Comparison of ENCODE assay signal across 8 cellular contexts in genomic region chr7:69597278-69598076, GRCh38. TPM values are rescaled to one million over a fixed set of nuclear protein-coding genes. Genes with fewer than 3 reads are reported as not detected.
DNase-seq lines count a peak whose midpoint lies in the region; ATAC-seq and TF ChIP-seq lines count a peak whose summit lies in the region.

No MANE protein-coding gene starts in this region.

- ATAC-seq in HG02852 (IDR thresholded peaks at IDR 0.05; ENCODE audit: unreplicated experiment): peak; percentile 24

- TF ChIP-seq EP300 in SK-N-SH (IDR thresholded peaks at IDR 0.05; ENCODE audit: borderline replicate concordance in 1 of 2, low read depth in 1 of 2, low read length in 1 of 2): peak in 1 of 2 experiments; percentile 20; a peak in 1 of 4 replicates

- H3K4me3 Mint-ChIP-seq in T-helper 1 cell treated with Interleukin-12 subunit alpha and Interleukin-12 subunit beta and Interleukin-4 antibody, amounts not matched to agents 30 μg/mL and 1 μg/mL, for 36 hours: peak overlapping the region; percentile 60
- peak overlapping the region; percentile 91 for H3K4me3 Mint-ChIP-seq in neural progenitor cell

- TF ChIP-seq RAD21 in SK-N-SH (IDR thresholded peaks at IDR 0.05; ENCODE audit: low read length): no peak

- no peaks in the 10 kb centered on the region for H3K36me3 Mint-ChIP-seq in T-helper 1 cell treated with Interleukin-12 subunit alpha and Interleukin-12 subunit beta and Interleukin-4 antibody, amounts not matched to agents 30 μg/mL and 1 μg/mL, for 36 hours (ENCODE audit: low read depth)
- H3K36me3 Mint-ChIP-seq in neural progenitor cell: no peaks in the 10 kb centered on the region

- CTCF ChIA-PET in SK-N-SH (lab: Yijun Ruan, JAX): interaction anchor here (0.6 to 1.1 kb wide), 2 partner anchors 9 to 227 kb away, joined by 3 read pairs; no protein-coding TSS in a partner anchor

- 3% methylated on average over 16 of the region's 78 CpGs for WGBS in SK-N-SH (ENCODE audit: low lambda C conversion rate)

- peaks cover 3% of the 10 kb centered on the region for H3K4me1 Mint-ChIP-seq in T-helper 1 cell treated with Interleukin-12 subunit alpha and Interleukin-12 subunit beta and Interleukin-4 antibody, amounts not matched to agents 30 μg/mL and 1 μg/mL, for 36 hours (ENCODE audit: low read depth)
- peaks cover 14% of the 10 kb centered on the region for H3K4me1 Mint-ChIP-seq in neural progenitor cell

- H4K20me1 ChIP-seq in SK-N-SH (ENCODE audit: insufficient read depth): peaks cover 22% of the 10 kb centered on the region
- no peaks in the 10 kb centered on the region for H4K20me1 ChIP-seq in fibroblast of lung (ENCODE audit: control insufficient read depth, extremely low read depth, insufficient read depth, low read length)
- H4K20me1 ChIP-seq in neural progenitor cell (ENCODE audit: low read depth): peaks cover 21% of the 10 kb centered on the region

- H3K4me1 ChIP-seq in SK-N-SH (ENCODE audit: control insufficient read depth in 1 of 2, insufficient read depth in 2 of 2, low read depth in 1 of 2, low read length in 1 of 2): peaks cover 8 to 18% of the 10 kb centered on the region in 2 experiments
- H3K4me1 ChIP-seq in fibroblast of lung (ENCODE audit: control insufficient read depth, extremely low read depth, insufficient read depth, low read length): peaks cover 3% of the 10 kb centered on the region
- peaks cover 12% of the 10 kb centered on the region for H3K4me1 ChIP-seq in neural progenitor cell

- no peak for DNase-seq in T-helper 1 cell
- DNase-seq in SK-N-SH: peak; percentile 79
- peak; percentile 11 to 29 for DNase-seq in fibroblast of lung (ENCODE audit: low read depth in 2 of 2)
- DNase-seq in neural progenitor cell (ENCODE audit: low spot score): peak; percentile 51
- DNase-seq in cerebellar nuclear complex (lab: John Stamatoyannopoulos, UW): no peak
- no peak for DNase-seq in A172 (ENCODE audit: low spot score)

- H3K36me3 ChIP-seq in SK-N-SH (replicated peaks in 1 of 2; ENCODE audit: control insufficient read depth in 1 of 2, insufficient read depth in 2 of 2, low read length in 1 of 2) (no peaks in the 10 kb centered on the region), fibroblast of lung (ENCODE audit: control insufficient read depth, insufficient read depth, low read length) (no peaks in the 10 kb centered on the region), neural progenitor cell (no peaks in the 10 kb centered on the region)

- H3K27me3 ChIP-seq in SK-N-SH (ENCODE audit: insufficient read depth): no peaks in the 10 kb centered on the region
- H3K27me3 ChIP-seq in fibroblast of lung (ENCODE audit: control insufficient read depth, insufficient read depth, low read length): no peaks in the 10 kb centered on the region
- peaks cover 80% of the 10 kb centered on the region for H3K27me3 ChIP-seq in neural progenitor cell

- no peaks in the 10 kb centered on the region for H3K9me2 ChIP-seq in SK-N-SH

- peaks cover 38% of the 10 kb centered on the region for H3K27me3 Mint-ChIP-seq in T-helper 1 cell treated with Interleukin-12 subunit alpha and Interleukin-12 subunit beta and Interleukin-4 antibody, amounts not matched to agents 30 μg/mL and 1 μg/mL, for 36 hours (ENCODE audit: low read depth)
- H3K27me3 Mint-ChIP-seq in neural progenitor cell (ENCODE audit: insufficient read depth, low read depth): peaks cover 4% of the 10 kb centered on the region

- H3K27ac ChIP-seq in SK-N-SH (ENCODE audit: low read depth in 2 of 2, low read length in 1 of 2) (peak overlapping the region; percentile 34 to 88), fibroblast of lung (ENCODE audit: insufficient read depth, low read length) (no peak overlapping the region), neural progenitor cell (no peak overlapping the region)

- H3K9me3 ChIP-seq in SK-N-SH (no peaks in the 10 kb centered on the region), fibroblast of lung (ENCODE audit: control insufficient read depth, insufficient read depth, low read depth, low read length) (no peaks in the 10 kb centered on the region), neural progenitor cell (ENCODE audit: low read depth) (no peaks in the 10 kb centered on the region)

- POLR2A ChIA-PET in SK-N-SH (lab: Yijun Ruan, JAX): interaction anchor here (0.9 to 1.7 kb wide), 4 partner anchors 10 to 335 kb away, joined by 3 to 4 read pairs (median 4); no protein-coding TSS in a partner anchor

- H3K79me2 ChIP-seq in SK-N-SH (ENCODE audit: insufficient read depth) (peaks cover 34% of the 10 kb centered on the region), fibroblast of lung (ENCODE audit: control insufficient read depth, insufficient read depth, low read length) (no peaks in the 10 kb centered on the region), neural progenitor cell (ENCODE audit: low read depth) (peaks cover 7% of the 10 kb centered on the region)

- H3F3A ChIP-seq in SK-N-SH (replicated peaks; ENCODE audit: insufficient read depth): peaks cover 27% of the 10 kb centered on the region
- H3F3A ChIP-seq in neural progenitor cell (ENCODE audit: low read depth): peaks cover 20% of the 10 kb centered on the region

- peak overlapping the region; percentile 98 for H3K4me2 ChIP-seq in SK-N-SH
- H3K4me2 ChIP-seq in fibroblast of lung (ENCODE audit: extremely low read depth, insufficient read depth, low read length): peak overlapping the region; percentile 72
- peak overlapping the region; percentile 99 for H3K4me2 ChIP-seq in neural progenitor cell

- H3K4me3 ChIP-seq in SK-N-SH (ENCODE audit: low read depth in 2 of 2, low read length in 1 of 2) (peak overlapping the region; percentile 69 to 97), fibroblast of lung (replicated peaks in 1 of 4; ENCODE audit: control extremely low read depth in 1 of 4, insufficient read depth in 1 of 4, low read depth in 3 of 4, low read length in 4 of 4) (peak overlapping the region; percentile 39 to 60 (median 47)), neural progenitor cell (peak overlapping the region; percentile 99)

- no peaks in the 10 kb centered on the region for H3K9me3 Mint-ChIP-seq in T-helper 1 cell treated with Interleukin-12 subunit alpha and Interleukin-12 subunit beta and Interleukin-4 antibody, amounts not matched to agents 30 μg/mL and 1 μg/mL, for 36 hours
- no peaks in the 10 kb centered on the region for H3K9me3 Mint-ChIP-seq in neural progenitor cell

- H2AFZ ChIP-seq in SK-N-SH (ENCODE audit: low read depth): peak overlapping the region; percentile 98
- H2AFZ ChIP-seq in fibroblast of lung (ENCODE audit: low read length): peak overlapping the region; percentile 38
- peak overlapping the region; percentile 94 for H2AFZ ChIP-seq in neural progenitor cell (replicated peaks)

- no peak overlapping the region for H3K27ac Mint-ChIP-seq in T-helper 1 cell treated with Interleukin-12 subunit alpha and Interleukin-12 subunit beta and Interleukin-4 antibody, amounts not matched to agents 30 μg/mL and 1 μg/mL, for 36 hours
- no peak overlapping the region for H3K27ac Mint-ChIP-seq in neural progenitor cell

- peak overlapping the region; percentile 74 for H3K9ac ChIP-seq in SK-N-SH
- H3K9ac ChIP-seq in fibroblast of lung (ENCODE audit: insufficient read depth, low read length): peak overlapping the region; percentile 23
- no peak overlapping the region for H3K9ac ChIP-seq in neural progenitor cell

- no peak for TF ChIP-seq CTCF in SK-N-SH (IDR thresholded peaks at IDR 0.05)
- TF ChIP-seq CTCF in fibroblast of lung (conservative IDR thresholded peaks at IDR 0.05 in 1 of 2, IDR thresholded peaks at IDR 0.05 in 1 of 2; ENCODE audit: low read depth in 1 of 2, low read length in 2 of 2): no peak
- no peak for TF ChIP-seq CTCF in neural progenitor cell (IDR thresholded peaks at IDR 0.05)

TF ChIP-seq in SK-N-SH, 30 proteins besides CTCF, POLR2A, EP300 and RAD21:
- TF ChIP-seq MAX (IDR thresholded peaks at IDR 0.05; ENCODE audit: low read depth) (peak; percentile 89), MXI1 (IDR thresholded peaks at IDR 0.05; ENCODE audit: low read depth, low read length) (peak; percentile 76), TCF12 (IDR thresholded peaks at IDR 0.05) (0 out of 2 replicates have a peak, but pooled peaks have one; percentile 9), NFIC (IDR thresholded peaks at IDR 0.05; ENCODE audit: borderline replicate concordance) (0 out of 2 replicates have a peak, but pooled peaks have one; percentile 23), IRF3 (IDR thresholded peaks at IDR 0.05; ENCODE audit: low read depth, low read length) (no peak), ELF1 (IDR thresholded peaks at IDR 0.05) (no peak), GATA2 (CRISPR knock-in tag; IDR thresholded peaks at IDR 0.05) (no peak), USF1 (IDR thresholded peaks at IDR 0.05; ENCODE audit: borderline replicate concordance, low read depth) (peak; percentile 43; the same call in 1 of the 2 replicates)

RNA-seq across cellular contexts. Expression of gene AUTS2, which starts 0.8 kb away (rescaled TPM):
- 7.8 and 15.6 TPM in 2 replicates for polyA plus RNA-seq in SK-N-SH (2012; rRNA removed)
- 6.6 and 8.9 TPM in 2 replicates for polyA plus RNA-seq in SK-N-SH (2012; cell fraction: cytosol; rRNA removed)
- polyA plus RNA-seq in SK-N-SH (2012; cell fraction: nucleus; rRNA removed): 77.7 and 103 TPM in 2 replicates
- total RNA-seq in fibroblast of lung: 7.7 and 9.1 TPM in 2 replicates
- 0.60 and 2.2 TPM in 2 replicates for polyA plus RNA-seq in fibroblast of lung
- polyA plus RNA-seq in fibroblast of lung (2012): 5.3 and 12.4 TPM in 2 replicates
- 14.5 and 55.9 TPM in 2 replicates for polyA minus RNA-seq in fibroblast of lung (ENCODE audit: low replicate concordance)
- total RNA-seq in neural progenitor cell (ENCODE audit: low replicate concordance): 47.1 and 50.0 TPM in 2 replicates
- total RNA-seq in A172 (2014; rRNA removed; shearing (Covaris generic)): 4.0 and 4.6 TPM in 2 replicates

Comparison
In these comparisons a context has a peak if more than half of its experiments do, and no peak if none do; other contexts are left out.
1. DNase-seq: peak in SK-N-SH (single experiment), fibroblast of lung (2 of 2) and neural progenitor cell (single experiment); none in T-helper 1 cell (0 of 5), cerebellar nuclear complex (0 of 2) and A172 (single experiment).
2. H2AFZ ChIP-seq: peak in every context shown above with its lines; median percentile 98 in SK-N-SH; 94 in neural progenitor cell; 38 in fibroblast of lung.
3. H3K27ac ChIP-seq: peak in SK-N-SH (2 of 2); none in fibroblast of lung (single experiment) and neural progenitor cell (single experiment).
4. H3K4me3 ChIP-seq: peak in every context shown above with its lines; median percentile 99 in neural progenitor cell; 83 in SK-N-SH; 47 in fibroblast of lung.
5. Peak in every context shown above with its lines, with median percentiles within 50 percentile points of each other: H3K4me2 ChIP-seq.